In genomic region chr2:197810023-197810422, GRCh38 we compare ENCODE assay signal across 19 cellular contexts. TPM values are rescaled to one million over a fixed set of nuclear protein-coding genes. Genes with fewer than 3 reads are reported as not detected.
DNase-seq lines count a peak whose midpoint lies in the region; ATAC-seq and TF ChIP-seq lines count a peak whose summit lies in the region.
"Had no signal": no experiment of that assay in that cellular context is flagged by ENCODE, and none has a peak within 500 bp of the region (broad histone marks: within the 10 kb centered on the region; RNA-seq: fewer than 3 reads in every experiment).

No MANE protein-coding gene starts in this region.

- peak; percentile 30 for ATAC-seq in CD8-positive, alpha-beta T cell
- ATAC-seq in naive thymus-derived CD8-positive, alpha-beta T cell: peak; percentile 45 to 72

- peaks cover 42% of the 10 kb centered on the region for H3K4me1 ChIP-seq in CD8-positive, alpha-beta T cell (ENCODE audit: insufficient read depth, low read length)
- peaks cover 3% of the 10 kb centered on the region; the same call in 1 of the 2 replicates for H3K4me1 ChIP-seq in OCI-LY3 (ENCODE audit: low read length)
- H3K4me1 ChIP-seq: HAP-1 had no signal

- CTCF ChIA-PET in CD8-positive, alpha-beta T cell (lab: Charles Lee): interaction anchor here (1.0 to 1.9 kb wide), 5 partner anchors 8 to 487 kb away, joined by 3 to 7 read pairs (median 3); no protein-coding TSS in a partner anchor

- no peak for TF ChIP-seq CTCF in CD8-positive, alpha-beta T cell (IDR thresholded peaks at IDR 0.05)
- TF ChIP-seq CTCF in OCI-LY3 (IDR thresholded peaks at IDR 0.05; ENCODE audit: low read depth, low read length): no peak

- H3K4me3 Mint-ChIP-seq in activated naive CD4-positive, alpha-beta T cell treated with anti-CD3 and anti-CD28 coated beads, Interleukin-2, amount 50 U/mL, for 24 hours: no peak overlapping the region
- H3K4me3 Mint-ChIP-seq in CD8-positive, alpha-beta T cell: no peak overlapping the region
- peak overlapping the region in 2 of 10 donors; percentile 37 to 48 for H3K4me3 Mint-ChIP-seq in naive thymus-derived CD8-positive, alpha-beta T cell
- H3K4me3 Mint-ChIP-seq: IgD-negative memory B cell had no signal

- H3K4me1 Mint-ChIP-seq in activated naive CD4-positive, alpha-beta T cell treated with anti-CD3 and anti-CD28 coated beads, Interleukin-2, amount 50 U/mL, for 24 hours: peaks cover 91% of the 10 kb centered on the region
- H3K4me1 Mint-ChIP-seq in CD8-positive, alpha-beta T cell (ENCODE audit: low read depth): peaks cover 51% of the 10 kb centered on the region
- peaks cover 30 to 63% (median 59%) of the 10 kb centered on the region in 4 donors for H3K4me1 Mint-ChIP-seq in naive thymus-derived CD8-positive, alpha-beta T cell

- H3K4me2 ChIP-seq in OCI-LY3 (ENCODE audit: low read length): no peak overlapping the region
- H3K4me2 ChIP-seq: BLaER1 had no signal

- no peaks in the 10 kb centered on the region for H3K27me3 ChIP-seq in CD8-positive, alpha-beta T cell (ENCODE audit: insufficient read depth, low read length)
- H3K27me3 ChIP-seq in OCI-LY3 (ENCODE audit: low read depth, low read length): peaks cover 46% of the 10 kb centered on the region

- intact Hi-C loops in CD8-positive, alpha-beta T cell (cut with DNase I, micrococcal nuclease): loop anchor here in 1 of 2 experiments (5.0 kb wide), 1 partner anchor 177 kb away; no protein-coding TSS in a partner anchor

- no peaks in the 10 kb centered on the region for H3K27me3 Mint-ChIP-seq in activated naive CD4-positive, alpha-beta T cell treated with anti-CD3 and anti-CD28 coated beads, Interleukin-2, amount 50 U/mL, for 24 hours
- no peaks in the 10 kb centered on the region for H3K27me3 Mint-ChIP-seq in CD8-positive, alpha-beta T cell (ENCODE audit: low read depth)
- peaks cover 0 to 16% (median 0%) of the 10 kb centered on the region in 5 donors for H3K27me3 Mint-ChIP-seq in naive thymus-derived CD8-positive, alpha-beta T cell

- H3K9me3 ChIP-seq in CD8-positive, alpha-beta T cell (ENCODE audit: low read length): no peaks in the 10 kb centered on the region
- no peaks in the 10 kb centered on the region for H3K9me3 ChIP-seq in OCI-LY3 (ENCODE audit: insufficient read depth, low read length)
- H3K9me3 ChIP-seq: BLaER1, HAP-1 had no signal

- no peaks in the 10 kb centered on the region for H3K9me3 Mint-ChIP-seq in activated naive CD4-positive, alpha-beta T cell treated with anti-CD3 and anti-CD28 coated beads, Interleukin-2, amount 50 U/mL, for 24 hours
- no peaks in the 10 kb centered on the region for H3K9me3 Mint-ChIP-seq in CD8-positive, alpha-beta T cell
- H3K9me3 Mint-ChIP-seq in naive thymus-derived CD8-positive, alpha-beta T cell: no peaks in the 10 kb centered on the region
- H3K9me3 Mint-ChIP-seq: IgD-negative memory B cell had no signal

- H2AFZ ChIP-seq in OCI-LY3 (ENCODE audit: low read depth, low read length): 0 out of 2 replicates have a peak overlapping the region, but pooled peaks have one; percentile 35

- H3K36me3 Mint-ChIP-seq in activated naive CD4-positive, alpha-beta T cell treated with anti-CD3 and anti-CD28 coated beads, Interleukin-2, amount 50 U/mL, for 24 hours: no peaks in the 10 kb centered on the region
- no peaks in the 10 kb centered on the region for H3K36me3 Mint-ChIP-seq in CD8-positive, alpha-beta T cell
- H3K36me3 Mint-ChIP-seq in naive thymus-derived CD8-positive, alpha-beta T cell: no peaks in the 10 kb centered on the region
- H3K36me3 Mint-ChIP-seq: IgD-negative memory B cell had no signal

- H3K4me3 ChIP-seq in CD8-positive, alpha-beta T cell (ENCODE audit: low read depth, low read length): no peak overlapping the region
- no peak overlapping the region for H3K4me3 ChIP-seq in OCI-LY3 (ENCODE audit: low read length)
- H3K4me3 ChIP-seq: BLaER1, HAP-1 had no signal

- no peaks in the 10 kb centered on the region for H4K20me1 ChIP-seq in OCI-LY3 (ENCODE audit: insufficient read depth, low read length)

- H3K9ac ChIP-seq in OCI-LY3 (ENCODE audit: low read length): no peak overlapping the region
- H3K9ac ChIP-seq: BLaER1 had no signal

- no peaks in the 10 kb centered on the region for H3K79me2 ChIP-seq in OCI-LY3 (ENCODE audit: low read length)

- H3K27ac ChIP-seq in CD8-positive, alpha-beta T cell (ENCODE audit: low read depth, low read length): no peak overlapping the region
- no peak overlapping the region for H3K27ac ChIP-seq in OCI-LY3 (ENCODE audit: low read length)
- H3K27ac ChIP-seq: 22Rv1, BLaER1 had no signal

- peak overlapping the region; percentile 64 for H3K27ac Mint-ChIP-seq in activated naive CD4-positive, alpha-beta T cell treated with anti-CD3 and anti-CD28 coated beads, Interleukin-2, amount 50 U/mL, for 24 hours
- H3K27ac Mint-ChIP-seq in CD8-positive, alpha-beta T cell: no peak overlapping the region
- H3K27ac Mint-ChIP-seq in naive thymus-derived CD8-positive, alpha-beta T cell: peak overlapping the region in 8 of 10 donors; percentile 11 to 85 (median 45)
- H3K27ac Mint-ChIP-seq: IgD-negative memory B cell had no signal

- DNase-seq in activated naive CD4-positive, alpha-beta T cell (lab: John Stamatoyannopoulos, UW): no peak
- DNase-seq in CD8-positive, alpha-beta T cell: no peak
- peak in 4 of 10 donors; percentile 35 to 73 (median 54) for DNase-seq in naive thymus-derived CD8-positive, alpha-beta T cell
- no peak for DNase-seq in SK-N-DZ (ENCODE audit: low spot score)
- no peak for DNase-seq in Ammon's horn (ENCODE audit: low spot score)
- DNase-seq: COR-L47, DMS153, DMS79 treated with DMSO at 0.1 percent for 48 hours, EL, GF-D8 had no signal

- H3K36me3 ChIP-seq in CD8-positive, alpha-beta T cell (ENCODE audit: insufficient read depth, low read length): no peaks in the 10 kb centered on the region
- H3K36me3 ChIP-seq in OCI-LY3 (replicated peaks; ENCODE audit: low read depth, low read length): no peaks in the 10 kb centered on the region
- H3K36me3 ChIP-seq: BLaER1, HAP-1 had no signal

- POLR2A ChIA-PET in CD8-positive, alpha-beta T cell (lab: Charles Lee): no interaction called here
- POLR2A ChIA-PET in naive thymus-derived CD8-positive, alpha-beta T cell (lab: Charles Lee): no interaction called here

RNA-seq across cellular contexts. Expression of gene PLCL1, which starts 5.6 kb away (rescaled TPM):
- 1 to 10 TPM; 8.2 to 8.3 TPM for total RNA-seq in CD8-positive, alpha-beta T cell
- total RNA-seq in naive thymus-derived CD8-positive, alpha-beta T cell: 1 to 10 TPM; 7.1 to 8.8 TPM
- polyA plus RNA-seq in naive thymus-derived CD8-positive, alpha-beta T cell: 1 to 10 TPM; 3.0 to 4.8 (median 4.1) TPM
- polyA plus RNA-seq in SK-N-DZ (2014; cell fraction: cytosol; rRNA removed): 0.03 and 0.15 TPM in 2 replicates
- 0.17 TPM in 1 of 2 replicates, not detected in the other for polyA plus RNA-seq in SK-N-DZ (2014; cell fraction: nucleus; rRNA removed)
- total RNA-seq: A673, H1 had no signal
- polyA plus RNA-seq: H1 had no signal

RNA-seq across cellular contexts. Expression of gene BOLL, which starts 24.9 kb away (rescaled TPM):
- total RNA-seq in CD8-positive, alpha-beta T cell: not detected
- not detected for total RNA-seq in naive thymus-derived CD8-positive, alpha-beta T cell
- not detected for polyA plus RNA-seq in naive thymus-derived CD8-positive, alpha-beta T cell
- 0.13 and 0.32 TPM in 2 replicates for polyA plus RNA-seq in SK-N-DZ (2014; cell fraction: cytosol; rRNA removed)
- polyA plus RNA-seq in SK-N-DZ (2014; cell fraction: nucleus; rRNA removed): not detected in 2 replicates
- total RNA-seq: A673, H1, HT1080 had no signal
- polyA plus RNA-seq: H1, IgD-negative memory B cell had no signal
